9 cellular contexts compared by ENCODE assay signal in genomic region chr5:123037104-123037418, GRCh38. TPM values are rescaled to one million over a fixed set of nuclear protein-coding genes. Genes with fewer than 3 reads are reported as not detected.
A peak's percentile ranks its signal among the peaks of the same experiment; 100 is the strongest.
DNase-seq lines count a peak whose midpoint lies in the region; ATAC-seq and TF ChIP-seq lines count a peak whose summit lies in the region.
"Had no signal": no experiment of that assay in that cellular context is flagged by ENCODE, and none has a peak within 500 bp of the region (broad histone marks: within the 10 kb centered on the region; RNA-seq: fewer than 3 reads in every experiment).

No MANE protein-coding gene starts in this region.

- H3K27me3 ChIP-seq in heart left ventricle, result peaks cover 0 to 17% (median 0%) of the 10 kb centered on the region in 9 donors
- no peaks in the 10 kb centered on the region for H3K27me3 ChIP-seq in uterus

- DNase-seq in heart left ventricle (no peak), left cardiac atrium (no peak), caudate nucleus (lab: John Stamatoyannopoulos, UW) (no peak), memory B cell (ENCODE audit: low spot score in 2 of 2) (no peak), uterus (no peak), NCI-H1105 treated with DMSO at 0.1 percent for 48 hours (lab: John Stamatoyannopoulos, UW) (no peak)
- DNase-seq in T-helper 2 cell treated with Interferon-gamma antibody and Interleukin-4, amounts not matched to agents 5 μg/mL and 100 μg/mL, for 36 hours (ENCODE audit: low spot score), result no peak
- DNase-seq: activated naive CD4-positive, alpha-beta T cell had no signal

- TF ChIP-seq POLR2A in heart left ventricle (IDR thresholded peaks at IDR 0.05) (no peak), uterus (IDR thresholded peaks at IDR 0.05) (no peak)

- intact Hi-C loops in heart left ventricle (cut with DNase I), result loop anchor here in 3 of 10 donors (5.0 to 10.0 kb wide), 5 partner anchors 50 to 262 kb away; partner anchors contain the start of genes PRDM6 (in 1 of the 3), SNX2 (in 1 of the 3) and SNX24 (in 1 of the 3)
- intact Hi-C loops in left cardiac atrium (cut with DNase I), result loop anchor here in 1 of 2 donors (10.0 kb wide), 1 partner anchor 308 kb away; no protein-coding TSS in a partner anchor
- intact Hi-C loops in uterus (cut with DNase I; ENCODE audit: low total_unique reads), result no loop called here

- H3K27ac ChIP-seq in heart left ventricle (peak overlapping the region; percentile 91 to 98 (median 95)), caudate nucleus (ENCODE audit: low read depth, low read length) (peak overlapping the region; percentile 4), uterus (peak overlapping the region; percentile 85 to 88)

- WGBS in heart left ventricle, 4 donors, result 0 to 2% (median 1%) methylated on average over 1 to 11 of the region's 11 CpGs

- ATAC-seq in heart left ventricle (no peak), left cardiac atrium (no peak), memory B cell (ENCODE audit: low read depth) (no peak), HG02678 (IDR thresholded peaks at IDR 0.05; ENCODE audit: unreplicated experiment) (no peak)

- H3K9me3 ChIP-seq in heart left ventricle (no peaks in the 10 kb centered on the region), uterus (no peaks in the 10 kb centered on the region)

- no peak overlapping the region for H3K27ac Mint-ChIP-seq in memory B cell
- H3K27ac Mint-ChIP-seq in T-helper 2 cell treated with Interferon-gamma antibody and Interleukin-4, amounts not matched to agents 5 μg/mL and 100 μg/mL, for 36 hours, result no peak overlapping the region

- TF ChIP-seq CTCF in heart left ventricle (IDR thresholded peaks at IDR 0.05), result no peak
- no peak for TF ChIP-seq CTCF in uterus (IDR thresholded peaks at IDR 0.05)

- H3K36me3 Mint-ChIP-seq in memory B cell, result no peaks in the 10 kb centered on the region
- H3K36me3 Mint-ChIP-seq in T-helper 2 cell treated with Interferon-gamma antibody and Interleukin-4, amounts not matched to agents 5 μg/mL and 100 μg/mL, for 36 hours (ENCODE audit: low read depth), result no peaks in the 10 kb centered on the region

- H3K9me3 Mint-ChIP-seq in memory B cell, result no peaks in the 10 kb centered on the region
- no peaks in the 10 kb centered on the region for H3K9me3 Mint-ChIP-seq in T-helper 2 cell treated with Interferon-gamma antibody and Interleukin-4, amounts not matched to agents 5 μg/mL and 100 μg/mL, for 36 hours

- H3K4me1 Mint-ChIP-seq in memory B cell, result peaks cover 11% of the 10 kb centered on the region
- peaks cover 11% of the 10 kb centered on the region for H3K4me1 Mint-ChIP-seq in T-helper 2 cell treated with Interferon-gamma antibody and Interleukin-4, amounts not matched to agents 5 μg/mL and 100 μg/mL, for 36 hours (ENCODE audit: low read depth)

- H3K4me3 ChIP-seq in heart left ventricle (peak overlapping the region; percentile 68 to 96 (median 83)), uterus (peak overlapping the region; percentile 73 to 84)

- peak overlapping the region; percentile 50 for H3K4me3 Mint-ChIP-seq in memory B cell
- no peak overlapping the region for H3K4me3 Mint-ChIP-seq in T-helper 2 cell treated with Interferon-gamma antibody and Interleukin-4, amounts not matched to agents 5 μg/mL and 100 μg/mL, for 36 hours

- peaks cover 23% of the 10 kb centered on the region for H3K27me3 Mint-ChIP-seq in memory B cell
- H3K27me3 Mint-ChIP-seq in T-helper 2 cell treated with Interferon-gamma antibody and Interleukin-4, amounts not matched to agents 5 μg/mL and 100 μg/mL, for 36 hours (ENCODE audit: low read depth), result peaks cover 62% of the 10 kb centered on the region

- peaks cover 0 to 48% (median 28%) of the 10 kb centered on the region in 12 donors for H3K4me1 ChIP-seq in heart left ventricle
- no peaks in the 10 kb centered on the region for H3K4me1 ChIP-seq in uterus

- H3K36me3 ChIP-seq in heart left ventricle (no peaks in the 10 kb centered on the region), uterus (no peaks in the 10 kb centered on the region)

RNA-seq across cellular contexts. Expression of gene PPIC, which starts 0.5 kb away (rescaled TPM):
- total RNA-seq in heart left ventricle, result 10 to 100 TPM; 37.9 to 50.8 (median 43.1) TPM
- 10 to 100 TPM; 32.7 to 61.0 TPM for polyA plus RNA-seq in heart left ventricle
- 10 to 100 TPM; 50.6 to 53.4 TPM for total RNA-seq in left cardiac atrium
- total RNA-seq in uterus, result 10 to 100 TPM; 22.3 to 41.7 (median 27.7) TPM

RNA-seq across cellular contexts. Expression of gene PRDM6, which starts 52.0 kb away (rescaled TPM):
- total RNA-seq in heart left ventricle (1 to 10 TPM in 4 of 9 donors, under 1 TPM in 4, not detected in 1; 0.24 to 2.9 (median 0.97) TPM), left cardiac atrium (1 to 10 TPM in 1 of 2 donors, under 1 TPM in 1; 0.97 to 1.9 TPM), uterus (1 to 10 TPM in 2 of 4 donors, under 1 TPM in 2; under 0.01 to 2.6 (median 1.6) TPM)
- polyA plus RNA-seq in heart left ventricle, result under 1 TPM; 0.28 to 0.34 TPM

Comparison
In these comparisons a context has a peak if more than half of its experiments do, and no peak if none do; other contexts are left out.
1. H3K27ac ChIP-seq: peak in every context shown above with its lines; median percentile 95 in heart left ventricle; 86 in uterus; 4 in caudate nucleus.